Comparison of ENCODE assay signal across 12 cellular contexts in genomic region chr1:166489356-166489669, GRCh38.
A peak's percentile ranks its signal among the peaks of the same experiment; 100 is the strongest.
DNase-seq lines count a peak whose midpoint lies in the region; ATAC-seq, FAIRE-seq and TF ChIP-seq lines count a peak whose summit lies in the region.
"Had no signal": no experiment of that assay in that cellular context is flagged by ENCODE, and none has a peak within 500 bp of the region (broad histone marks: within the 10 kb centered on the region; RNA-seq: fewer than 3 reads in every experiment).

No MANE protein-coding gene starts in this region.

- H3K4me1 ChIP-seq in HepG2 (ENCODE audit: insufficient read depth, low read length): 0 out of 2 replicates have a peak, but pooled peaks cover 10% of the 10 kb centered on the region
- no peaks in the 10 kb centered on the region for H3K4me1 ChIP-seq in thymus (ENCODE audit: control insufficient read depth, insufficient read depth, low read length)
- no peaks in the 10 kb centered on the region for H3K4me1 ChIP-seq in colonic mucosa

- in situ Hi-C loops in HepG2 (cut with HindIII; ENCODE audit: extremely low pct_ligation_motif_present, low pct_unique_long_range_greater_than_20kb): no loop called here

- peak overlapping the region; percentile 97 for H2AFZ ChIP-seq in HepG2 (ENCODE audit: low read length)

- peak overlapping the region; percentile 76 for H3K4me2 ChIP-seq in HepG2 (ENCODE audit: low read depth, low read length)

- 93% methylated on average over 2 of the region's 2 CpGs for WGBS in HepG2 (ENCODE audit: low lambda C conversion rate)
- 83% methylated on average over 2 of the region's 2 CpGs for WGBS in thymus

- BruUV-seq in HepG2 (replicated peaks; lab: Mats Ljungman, UMichigan): no TSS peak

- H3K27ac ChIP-seq in HepG2 (ENCODE audit: extremely low read length, insufficient read depth, low read length) (no peak overlapping the region), thymus (ENCODE audit: low read depth) (peak overlapping the region; percentile 75), colonic mucosa (no peak overlapping the region)

- TF ChIP-seq CTCF in HepG2 (CRISPR knock-in tag; IDR thresholded peaks at IDR 0.05) (no peak), colonic mucosa (IDR thresholded peaks at IDR 0.05) (no peak)

- TF ChIP-seq RAD21 in HepG2 (CRISPR knock-in tag; IDR thresholded peaks at IDR 0.05): no peak

- ATAC-seq in HepG2 (no peak), GM18511 (IDR thresholded peaks at IDR 0.05; ENCODE audit: unreplicated experiment) (no peak)

- TF ChIP-seq POLR2A in HepG2 (IDR thresholded peaks at IDR 0.05; ENCODE audit: insufficient read depth in 1 of 2, low read depth in 2 of 2, low read length in 2 of 2): no peak

- no peak for FAIRE-seq in HepG2 (lab: Jason Lieb, UNC)
- FAIRE-seq: D721Med had no signal

- H3K4me3 ChIP-seq in HepG2 (replicated peaks in 1 of 3; ENCODE audit: insufficient read depth in 1 of 3, low read depth in 2 of 3, low read length in 3 of 3): peak overlapping the region in 2 of 3 experiments; percentile 64 to 67; a peak in 4 of 6 replicates
- H3K4me3 ChIP-seq in thymus (ENCODE audit: low read length): peak overlapping the region; percentile 69
- no peak overlapping the region for H3K4me3 ChIP-seq in colonic mucosa

- POLR2A ChIA-PET in HepG2 (lab: Yijun Ruan, JAX): interaction anchor here (1.4 kb wide), 2 partner anchors 9 to 350 kb away, joined by 3 to 4 read pairs; partner anchors contain the start of gene POGK

- CTCF ChIA-PET in HepG2 (lab: Yijun Ruan, JAX; ENCODE audit: low intra/inter-chr PET ratio, low total read pairs): no interaction called here

- no peaks in the 10 kb centered on the region; a peak in 1 of 5 replicates for H3K27me3 ChIP-seq in HepG2 (ENCODE audit: control insufficient read depth in 1 of 2, insufficient read depth in 2 of 2, low read length in 2 of 2)
- H3K27me3 ChIP-seq in thymus (ENCODE audit: control insufficient read depth, insufficient read depth): no peaks in the 10 kb centered on the region
- no peaks in the 10 kb centered on the region for H3K27me3 ChIP-seq in colonic mucosa

- H3K9me3 ChIP-seq in HepG2 (ENCODE audit: low read length) (no peaks in the 10 kb centered on the region), thymus (ENCODE audit: control insufficient read depth) (no peaks in the 10 kb centered on the region), colonic mucosa (no peaks in the 10 kb centered on the region)

- H4K20me1 ChIP-seq in HepG2 (ENCODE audit: insufficient read depth, low read length): no peaks in the 10 kb centered on the region

- H3K9ac ChIP-seq in HepG2 (ENCODE audit: insufficient read depth, low read depth, low read length): 0 out of 2 replicates have a peak overlapping the region, but pooled peaks have one; percentile 59
- peak overlapping the region in 1 of 2 donors; percentile 64 for H3K9ac ChIP-seq in colonic mucosa (ENCODE audit: low read depth in 2 of 2, low read length in 2 of 2)

- H3K79me2 ChIP-seq in HepG2 (ENCODE audit: insufficient read depth, low read length): no peaks in the 10 kb centered on the region

- TF ChIP-seq EP300 in HepG2 (IDR thresholded peaks at IDR 0.05; ENCODE audit: low read depth in 2 of 2, low read length in 2 of 2) (no peak), HepG2 (CRISPR knock-in tag; IDR thresholded peaks at IDR 0.05; ENCODE audit: borderline replicate concordance) (no peak)

- intact Hi-C loops in HepG2 (cut with micrococcal nuclease; ENCODE audit: unreplicated experiment): no loop called here
- intact Hi-C loops in colonic mucosa (cut with DNase I): no loop called here

- H3K36me3 ChIP-seq in HepG2 (replicated peaks in 1 of 2; ENCODE audit: control insufficient read depth in 1 of 2, insufficient read depth in 2 of 2, low read length in 2 of 2) (no peaks in the 10 kb centered on the region), thymus (ENCODE audit: control insufficient read depth, insufficient read depth) (no peaks in the 10 kb centered on the region), colonic mucosa (no peaks in the 10 kb centered on the region)

- peak; percentile 17 for DNase-seq in SIG-M5 treated with dmso at 0.1 percent for 504 hours (lab: John Stamatoyannopoulos, UW; ENCODE audit: unreplicated experiment)
- no peak for DNase-seq in SIG-M5 (lab: John Stamatoyannopoulos, UW)
- DNase-seq in NOMO-1 (lab: John Stamatoyannopoulos, UW; ENCODE audit: unreplicated experiment in 2 of 2): peak; percentile 63 to 75
- DNase-seq in HepG2 (ENCODE audit: low spot score): no peak
- DNase-seq in colonic mucosa: no peak
- DNase-seq in amniotic stem cell (lab: John Stamatoyannopoulos, UW): no peak
- DNase-seq: 8988T, NCI-H1092, nephron progenitor cell had no signal

TF ChIP-seq in HepG2, 621 proteins besides CTCF, POLR2A, EP300 and RAD21:
- no peak for TF ChIP-seq NR2F2 (IDR thresholded peaks at IDR 0.05; ENCODE audit: borderline replicate concordance, low read depth)
- no peak for TF ChIP-seq MBD4 (IDR thresholded peaks at IDR 0.05; ENCODE audit: borderline replicate concordance, low read length)
- TF ChIP-seq ATF7-NPFF (CRISPR knock-in tag; IDR thresholded peaks at IDR 0.05; ENCODE audit: low read depth): no peak
- no peak for TF ChIP-seq SSRP1 (CRISPR knock-in tag; IDR thresholded peaks at IDR 0.05)
- TF ChIP-seq ZNF740 (CRISPR knock-in tag; IDR thresholded peaks at IDR 0.05): no peak
- TF ChIP-seq AGO2 (optimal IDR thresholded peaks at IDR 0.05; ENCODE audit: low read depth, low read length): no peak
- no peak for TF ChIP-seq RBFOX2 (IDR thresholded peaks at IDR 0.05; ENCODE audit: low read depth, low read length)
- TF ChIP-seq ZBTB40 (IDR thresholded peaks at IDR 0.05): no peak
- TF ChIP-seq ZBTB40 (CRISPR knock-in tag; IDR thresholded peaks at IDR 0.05): no peak
- no peak for TF ChIP-seq GATAD1 (CRISPR knock-in tag; IDR thresholded peaks at IDR 0.05)
- no peak for TF ChIP-seq RAD51 (IDR thresholded peaks at IDR 0.05; ENCODE audit: borderline replicate concordance)
- no peak for TF ChIP-seq HDAC2 (CRISPR knock-in tag; IDR thresholded peaks at IDR 0.05)
- TF ChIP-seq KDM4B (CRISPR knock-in tag; IDR thresholded peaks at IDR 0.05): no peak
- no peak for TF ChIP-seq SATB2 (CRISPR knock-in tag; IDR thresholded peaks at IDR 0.05)

Comparison
In these comparisons a context has a peak if more than half of its experiments do, and no peak if none do; other contexts are left out.
1. DNase-seq: peak in SIG-M5 treated with dmso at 0.1 percent for 504 hours (single experiment) and NOMO-1 (2 of 2); none in SIG-M5 (single experiment), HepG2 (single experiment), colonic mucosa (single experiment) and amniotic stem cell (single experiment).